In genomic region chr3:129369711-129370110, GRCh38 we compare ENCODE assay signal across 32 cellular contexts. TPM values are rescaled to one million over a fixed set of nuclear protein-coding genes. Genes with fewer than 3 reads are reported as not detected.
"Had no signal": no experiment of that assay in that cellular context is flagged by ENCODE, and none has a peak within 500 bp of the region (broad histone marks: within the 10 kb centered on the region; RNA-seq: fewer than 3 reads in every experiment).

No MANE protein-coding gene starts in this region.

- H3K27ac Mint-ChIP-seq: activated CD4-positive, alpha-beta memory T cell treated with anti-CD3 and anti-CD28 coated beads, Interleukin-2, amount 10 ng/mL, durations not matched to agents 7 days and 5 days; activated CD4-positive, alpha-beta T cell treated with anti-CD3 and anti-CD28 coated beads, Interleukin-2, amount 10 ng/mL, durations not matched to agents 7 days and 5 days; activated naive CD4-positive, alpha-beta T cell treated with anti-CD3 and anti-CD28 coated beads, Interleukin-2, amount 50 U/mL, for 24 hours; activated T-helper 17 cell treated with anti-CD3 and anti-CD28 coated beads, Interleukin-2, amount 50 U/mL, for 72 hours; dendritic cell treated with granulocyte-macrophage colony-stimulating factor and Interleukin-4, amounts not matched to agents 40 ng/mL and 50 ng/mL, for 4 days; endodermal cell; immature natural killer cell; nephron; progenitor cell of endocrine pancreas; T-helper 1 cell treated with Interleukin-12 subunit alpha and Interleukin-12 subunit beta and Interleukin-4 antibody, amounts not matched to agents 30 μg/mL and 1 μg/mL, for 36 hours had no signal

- H3K9me3 Mint-ChIP-seq: activated CD4-positive, alpha-beta memory T cell treated with anti-CD3 and anti-CD28 coated beads, Interleukin-2, amount 10 ng/mL, durations not matched to agents 7 days and 5 days; activated CD4-positive, alpha-beta T cell treated with anti-CD3 and anti-CD28 coated beads, Interleukin-2, amount 10 ng/mL, durations not matched to agents 7 days and 5 days; activated naive CD4-positive, alpha-beta T cell treated with anti-CD3 and anti-CD28 coated beads, Interleukin-2, amount 50 U/mL, for 24 hours; activated T-cell treated with anti-CD3 and anti-CD28 coated beads, Interleukin-2, amount 50 U/mL, for 4 hours; activated T-helper 17 cell treated with anti-CD3 and anti-CD28 coated beads, Interleukin-2, amount 50 U/mL, for 72 hours; central memory CD8-positive, alpha-beta T cell; immature natural killer cell; T-helper 1 cell treated with Interleukin-12 subunit alpha and Interleukin-12 subunit beta and Interleukin-4 antibody, amounts not matched to agents 30 μg/mL and 1 μg/mL, for 36 hours had no signal

- H3K36me3 ChIP-seq: breast epithelium, heart left ventricle, left lung, lower lobe of right lung, neutrophil, ovary, right lobe of liver, thyroid gland had no signal

- H3K4me3 Mint-ChIP-seq: activated CD4-positive, alpha-beta memory T cell treated with anti-CD3 and anti-CD28 coated beads, Interleukin-2, amount 10 ng/mL, durations not matched to agents 7 days and 5 days; activated CD4-positive, alpha-beta T cell treated with anti-CD3 and anti-CD28 coated beads, Interleukin-2, amount 10 ng/mL, durations not matched to agents 7 days and 5 days; activated naive CD4-positive, alpha-beta T cell treated with anti-CD3 and anti-CD28 coated beads, Interleukin-2, amount 50 U/mL, for 24 hours; activated T-cell treated with anti-CD3 and anti-CD28 coated beads, Interleukin-2, amount 50 U/mL, for 4 hours; activated T-helper 17 cell treated with anti-CD3 and anti-CD28 coated beads, Interleukin-2, amount 50 U/mL, for 72 hours; central memory CD8-positive, alpha-beta T cell; dendritic cell treated with granulocyte-macrophage colony-stimulating factor and Interleukin-4, amounts not matched to agents 40 ng/mL and 50 ng/mL, for 4 days; endodermal cell; immature natural killer cell; nephron; T-helper 1 cell treated with Interleukin-12 subunit alpha and Interleukin-12 subunit beta and Interleukin-4 antibody, amounts not matched to agents 30 μg/mL and 1 μg/mL, for 36 hours had no signal

- H3K27me3 Mint-ChIP-seq: activated CD4-positive, alpha-beta memory T cell treated with anti-CD3 and anti-CD28 coated beads, Interleukin-2, amount 10 ng/mL, durations not matched to agents 7 days and 5 days; activated naive CD4-positive, alpha-beta T cell treated with anti-CD3 and anti-CD28 coated beads, Interleukin-2, amount 50 U/mL, for 24 hours; activated T-helper 17 cell treated with anti-CD3 and anti-CD28 coated beads, Interleukin-2, amount 50 U/mL, for 72 hours; central memory CD8-positive, alpha-beta T cell; dendritic cell treated with granulocyte-macrophage colony-stimulating factor and Interleukin-4, amounts not matched to agents 40 ng/mL and 50 ng/mL, for 4 days had no signal

- H3K4me3 ChIP-seq: breast epithelium, heart left ventricle, left lung, lower lobe of right lung, ovary, right lobe of liver, skin epidermis, stomach, thyroid gland had no signal

- H3K27ac ChIP-seq: breast epithelium, heart left ventricle, left lung, lower lobe of right lung, neutrophil, ovary, right lobe of liver, skin epidermis, stomach, thyroid gland had no signal

- H3K9me3 ChIP-seq: breast epithelium, heart left ventricle, left lung, lower lobe of right lung, neutrophil, ovary, right lobe of liver, stomach, thyroid gland had no signal

- H3K4me1 ChIP-seq: breast epithelium, left lung, lower lobe of right lung, right lobe of liver, stomach, thyroid gland had no signal

- ATAC-seq: activated T-cell treated with anti-CD3 and anti-CD28 coated beads, Interleukin-2, amount 50 U/mL, for 4 hours; activated T-helper 17 cell treated with anti-CD3 and anti-CD28 coated beads, Interleukin-2, amount 50 U/mL, for 72 hours; esophagus mucosa; left lung had no signal

- H3K36me3 Mint-ChIP-seq: activated naive CD4-positive, alpha-beta T cell treated with anti-CD3 and anti-CD28 coated beads, Interleukin-2, amount 50 U/mL, for 24 hours; immature natural killer cell had no signal

- H3K4me1 Mint-ChIP-seq: activated CD4-positive, alpha-beta memory T cell treated with anti-CD3 and anti-CD28 coated beads, Interleukin-2, amount 10 ng/mL, durations not matched to agents 7 days and 5 days; activated CD4-positive, alpha-beta T cell treated with anti-CD3 and anti-CD28 coated beads, Interleukin-2, amount 10 ng/mL, durations not matched to agents 7 days and 5 days; activated naive CD4-positive, alpha-beta T cell treated with anti-CD3 and anti-CD28 coated beads, Interleukin-2, amount 50 U/mL, for 24 hours; activated T-helper 17 cell treated with anti-CD3 and anti-CD28 coated beads, Interleukin-2, amount 50 U/mL, for 72 hours; central memory CD8-positive, alpha-beta T cell; immature natural killer cell; nephron had no signal

- H3K27me3 ChIP-seq: breast epithelium, heart left ventricle, left lung, neutrophil, ovary, right lobe of liver, thyroid gland had no signal

- DNase-seq: activated CD4-positive, alpha-beta memory T cell treated with anti-CD3 and anti-CD28 coated beads, Interleukin-2, amount 10 ng/mL, durations not matched to agents 7 days and 5 days; activated CD4-positive, alpha-beta T cell treated with anti-CD3 and anti-CD28 coated beads for 1 hour; activated CD4-positive, alpha-beta T cell treated with anti-CD3 and anti-CD28 coated beads, Interleukin-2, amount 10 ng/mL, durations not matched to agents 7 days and 5 days; activated T-cell treated with anti-CD3 and anti-CD28 coated beads, Interleukin-2, amount 50 U/mL, for 4 hours; endodermal cell; foreskin fibroblast; heart left ventricle; hypothalamus; immature natural killer cell; left lung; lower lobe of right lung; mesendoderm; ovary; right lobe of liver; stimulated activated CD4-positive, alpha-beta T cell treated with anti-CD3 and anti-CD28 coated beads, Interleukin-12 subunit alpha, Interleukin-12 subunit beta, amount 100 ng/mL, for 4 hours; stimulated activated CD4-positive, alpha-beta T cell treated with anti-CD3 and anti-CD28 coated beads, Interleukin-4, amount 100 ng/mL, for 1 hour; stomach; T1000; thyroid gland had no signal

RNA-seq across cellular contexts. Expression of gene EFCAB12, which starts 58.7 kb away (rescaled TPM):
- total RNA-seq: kidney epithelial cell, urinary bladder had no signal
